Comparison of ENCODE assay signal across 8 cellular contexts in the genomic region with DNA sequence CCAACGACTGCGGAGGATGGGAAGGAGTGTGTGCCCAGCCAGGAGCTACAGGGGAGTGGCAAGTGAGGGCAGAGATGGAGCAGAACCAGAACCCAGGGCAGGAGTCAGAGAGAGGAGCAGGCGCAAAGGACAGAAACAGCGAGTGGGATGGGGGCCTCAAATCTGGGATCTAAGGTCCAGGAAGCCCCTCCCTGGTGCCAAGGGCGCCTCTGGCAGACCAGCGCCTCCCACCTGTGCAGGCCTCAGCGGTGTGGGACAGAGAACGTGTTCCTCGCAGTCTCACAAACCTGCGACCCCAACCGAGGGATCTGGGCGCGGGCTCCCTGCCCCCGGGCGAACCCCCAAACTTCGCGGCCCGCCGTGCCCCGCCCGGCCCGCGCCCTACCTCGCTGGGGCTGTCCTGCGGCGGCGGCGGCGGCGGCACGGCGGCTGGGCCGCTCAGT. TPM values are rescaled to one million over a fixed set of nuclear protein-coding genes. Genes with fewer than 3 reads are reported as not detected.
DNase-seq lines count a peak whose midpoint lies in the region; ATAC-seq and TF ChIP-seq lines count a peak whose summit lies in the region.

No MANE protein-coding gene starts in this region.

- no peak overlapping the region for H3K27ac Mint-ChIP-seq in activated naive CD8-positive, alpha-beta T cell treated with anti-CD3 and anti-CD28 coated beads, Interleukin-2, amount 10 ng/mL, durations not matched to agents 7 days and 5 days
- peak overlapping the region in 3 of 6 donors; percentile 26 to 71 (median 55) for H3K27ac Mint-ChIP-seq in immature natural killer cell

- DNase-seq in HAP-1 (ENCODE audit: low spot score in 2 of 2): no peak
- DNase-seq in activated naive CD8-positive, alpha-beta T cell treated with anti-CD3 and anti-CD28 coated beads, Interleukin-2, amount 10 ng/mL, durations not matched to agents 7 days and 5 days: peak; percentile 68
- no peak for DNase-seq in immature natural killer cell
- DNase-seq in NCI-H1092 (lab: John Stamatoyannopoulos, UW): no peak
- DNase-seq in MV-4-11 (lab: John Stamatoyannopoulos, UW): no peak
- no peak for DNase-seq in DMS114 treated with DMSO at 0.1 percent for 48 hours (lab: John Stamatoyannopoulos, UW; ENCODE audit: unreplicated experiment)

- H3K27me3 ChIP-seq in HAP-1 (ENCODE audit: low read depth) (no peaks in the 10 kb centered on the region), subcutaneous abdominal adipose tissue (ENCODE audit: control insufficient read depth in 5 of 5, insufficient read depth in 4 of 5, low read length in 5 of 5) (no peaks in the 10 kb centered on the region)

- H3K9ac ChIP-seq in subcutaneous abdominal adipose tissue (ENCODE audit: low read length in 5 of 5): peak overlapping the region; percentile 56 to 89 (median 76)

- H3K27ac ChIP-seq in C4-2B (peak overlapping the region; percentile 83), subcutaneous abdominal adipose tissue (ENCODE audit: low read depth, low read length) (no peak overlapping the region)

- H3K4me3 ChIP-seq in HAP-1: peak overlapping the region; percentile 44
- peak overlapping the region; percentile 73 to 85 (median 80) for H3K4me3 ChIP-seq in subcutaneous abdominal adipose tissue (ENCODE audit: low read depth in 1 of 5, low read length in 5 of 5)

- peak overlapping the region; percentile 82 for H3K4me3 Mint-ChIP-seq in activated naive CD8-positive, alpha-beta T cell treated with anti-CD3 and anti-CD28 coated beads, Interleukin-2, amount 10 ng/mL, durations not matched to agents 7 days and 5 days
- H3K4me3 Mint-ChIP-seq in immature natural killer cell: peak overlapping the region; percentile 76 to 88 (median 82)

- peaks cover 4% of the 10 kb centered on the region for H3K27me3 Mint-ChIP-seq in activated naive CD8-positive, alpha-beta T cell treated with anti-CD3 and anti-CD28 coated beads, Interleukin-2, amount 10 ng/mL, durations not matched to agents 7 days and 5 days
- peaks cover 3 to 6% (median 4%) of the 10 kb centered on the region in 3 donors for H3K27me3 Mint-ChIP-seq in immature natural killer cell (ENCODE audit: low read depth in 3 of 3)

- H3K9me3 Mint-ChIP-seq in activated naive CD8-positive, alpha-beta T cell treated with anti-CD3 and anti-CD28 coated beads, Interleukin-2, amount 10 ng/mL, durations not matched to agents 7 days and 5 days: no peaks in the 10 kb centered on the region
- H3K9me3 Mint-ChIP-seq in immature natural killer cell: no peaks in the 10 kb centered on the region

- POLR2A ChIA-PET in activated naive CD8-positive, alpha-beta T cell treated with anti-CD3 and anti-CD28 coated beads, Interleukin-2, amount 10 ng/mL, durations not matched to agents 7 days and 5 days (lab: Charles Lee): interaction anchor here (1.5 to 2.5 kb wide), 2 partner anchors 12 to 25 kb away, joined by 4 to 13 read pairs; partner anchors contain the start of genes PARP3 and RRP9

- no peak for TF ChIP-seq CTCF in C4-2B (conservative IDR thresholded peaks at IDR 0.05)

- H3K4me1 Mint-ChIP-seq in activated naive CD8-positive, alpha-beta T cell treated with anti-CD3 and anti-CD28 coated beads, Interleukin-2, amount 10 ng/mL, durations not matched to agents 7 days and 5 days: peaks cover 9% of the 10 kb centered on the region
- H3K4me1 Mint-ChIP-seq in immature natural killer cell: peaks cover 5 to 17% of the 10 kb centered on the region in 2 donors

- in situ Hi-C loops in HAP-1 (cut with MboI; ENCODE audit: low sequenced_read_pairs): no loop called here

- H3K9me3 ChIP-seq in HAP-1 (no peaks in the 10 kb centered on the region), subcutaneous abdominal adipose tissue (ENCODE audit: control insufficient read depth in 5 of 5, low read length in 5 of 5) (no peaks in the 10 kb centered on the region)

- peaks cover 8% of the 10 kb centered on the region for H3K36me3 ChIP-seq in HAP-1 (replicated peaks)
- H3K36me3 ChIP-seq in subcutaneous abdominal adipose tissue (ENCODE audit: control insufficient read depth in 5 of 5, insufficient read depth in 5 of 5, low read length in 5 of 5): peaks cover 0 to 9% (median 2%) of the 10 kb centered on the region in 5 donors

- peak; percentile 62 for ATAC-seq in activated naive CD8-positive, alpha-beta T cell treated with anti-CD3 and anti-CD28 coated beads, Interleukin-2, amount 10 ng/mL, durations not matched to agents 7 days and 5 days (ENCODE audit: low read depth)

- H3K4me1 ChIP-seq in HAP-1: peaks cover 37% of the 10 kb centered on the region
- peaks cover 2 to 32% (median 25%) of the 10 kb centered on the region in 5 donors for H3K4me1 ChIP-seq in subcutaneous abdominal adipose tissue (ENCODE audit: control insufficient read depth in 5 of 5, insufficient read depth in 5 of 5, low read length in 5 of 5)

- no peaks in the 10 kb centered on the region for H3K36me3 Mint-ChIP-seq in activated naive CD8-positive, alpha-beta T cell treated with anti-CD3 and anti-CD28 coated beads, Interleukin-2, amount 10 ng/mL, durations not matched to agents 7 days and 5 days
- no peaks in the 10 kb centered on the region for H3K36me3 Mint-ChIP-seq in immature natural killer cell

RNA-seq across cellular contexts. Expression of gene PCBP4, which starts 0.3 kb away (rescaled TPM):
- total RNA-seq in activated naive CD8-positive, alpha-beta T cell treated with anti-CD3 and anti-CD28 coated beads, Interleukin-2, amount 10 ng/mL, durations not matched to agents 7 days and 5 days: 10 to 100 TPM; 17.8 to 18.2 TPM
- polyA plus RNA-seq in immature natural killer cell: 10 to 100 TPM in 1 of 3 donors, 1 to 10 TPM in 2; 7.2 to 12.7 (median 9.3) TPM

RNA-seq across cellular contexts. Expression of gene ABHD14B, which starts 6.9 kb away (rescaled TPM):
- 10 to 100 TPM; 49.6 to 54.3 TPM for total RNA-seq in activated naive CD8-positive, alpha-beta T cell treated with anti-CD3 and anti-CD28 coated beads, Interleukin-2, amount 10 ng/mL, durations not matched to agents 7 days and 5 days
- polyA plus RNA-seq in immature natural killer cell: 10 to 100 TPM; 44.9 to 62.3 (median 51.6) TPM

RNA-seq across cellular contexts. Expression of gene ABHD14A, which starts 7.9 kb away (rescaled TPM):
- total RNA-seq in activated naive CD8-positive, alpha-beta T cell treated with anti-CD3 and anti-CD28 coated beads, Interleukin-2, amount 10 ng/mL, durations not matched to agents 7 days and 5 days: 10 to 100 TPM; 11.3 to 15.9 TPM
- 100 to 1,000 TPM in 1 of 3 donors, 10 to 100 TPM in 2; 90.2 to 134 (median 97.6) TPM for polyA plus RNA-seq in immature natural killer cell

RNA-seq across cellular contexts. Expression of gene GPR62, which starts 11.8 kb away (rescaled TPM):
- not detected for total RNA-seq in activated naive CD8-positive, alpha-beta T cell treated with anti-CD3 and anti-CD28 coated beads, Interleukin-2, amount 10 ng/mL, durations not matched to agents 7 days and 5 days
- not detected for polyA plus RNA-seq in immature natural killer cell

RNA-seq across cellular contexts. Expression of gene ACY1, which starts 16.4 kb away (rescaled TPM):
- 10 to 100 TPM; 15.8 to 17.1 TPM for total RNA-seq in activated naive CD8-positive, alpha-beta T cell treated with anti-CD3 and anti-CD28 coated beads, Interleukin-2, amount 10 ng/mL, durations not matched to agents 7 days and 5 days
- 10 to 100 TPM; 19.0 to 52.7 (median 23.8) TPM for polyA plus RNA-seq in immature natural killer cell
